Comparison of ENCODE assay signal across 16 cellular contexts in genomic region chr2:111031546-111032484, GRCh38.
DNase-seq lines count a peak whose midpoint lies in the region; FAIRE-seq and TF ChIP-seq lines count a peak whose summit lies in the region.
"Had no signal": no experiment of that assay in that cellular context is flagged by ENCODE, and none has a peak within 500 bp of the region (broad histone marks: within the 10 kb centered on the region; RNA-seq: fewer than 3 reads in every experiment).

No MANE protein-coding gene starts in this region.

- H3K27ac Mint-ChIP-seq in nephron, result peak overlapping the region; percentile 82 to 94 (median 90)
- H3K27ac Mint-ChIP-seq: activated naive CD4-positive, alpha-beta T cell treated with anti-CD3 and anti-CD28 coated beads for 36 hours; naive thymus-derived CD4-positive, alpha-beta T cell had no signal

- H3K36me3 ChIP-seq in cardiac muscle cell, result no peaks in the 10 kb centered on the region
- no peaks in the 10 kb centered on the region for H3K36me3 ChIP-seq in ovary
- H3K36me3 ChIP-seq: BE2C, SJCRH30 had no signal

- FAIRE-seq in GM12892 (lab: Jason Lieb, UNC), result peak; percentile 5

- intact Hi-C loops in ovary (cut with DNase I), result no loop called here

- no peak for TF ChIP-seq CTCF in cardiac muscle cell (IDR thresholded peaks at IDR 0.05; ENCODE audit: low read depth, low read length)
- TF ChIP-seq CTCF in nephron (IDR thresholded peaks at IDR 0.05; ENCODE audit: unreplicated experiment in 3 of 3), result no peak
- no peak for TF ChIP-seq CTCF in ovary (IDR thresholded peaks at IDR 0.05)

- H3K4me3 ChIP-seq in cardiac muscle cell, result no peak overlapping the region
- H3K4me3 ChIP-seq in ovary, result no peak overlapping the region
- H3K4me3 ChIP-seq: dorsolateral prefrontal cortex, SJCRH30 had no signal

- peaks cover 41% of the 10 kb centered on the region for H3K4me1 Mint-ChIP-seq in nephron

- H3K27me3 Mint-ChIP-seq in nephron (ENCODE audit: low read depth), result no peaks in the 10 kb centered on the region

- H3K36me3 Mint-ChIP-seq in nephron (ENCODE audit: low read depth), result no peaks in the 10 kb centered on the region
- H3K36me3 Mint-ChIP-seq: naive thymus-derived CD4-positive, alpha-beta T cell had no signal

- peaks cover 2% of the 10 kb centered on the region for H3K9me3 Mint-ChIP-seq in nephron
- H3K9me3 Mint-ChIP-seq: activated naive CD4-positive, alpha-beta T cell treated with anti-CD3 and anti-CD28 coated beads for 36 hours had no signal

- H3K27me3 ChIP-seq in cardiac muscle cell, result no peaks in the 10 kb centered on the region
- no peaks in the 10 kb centered on the region for H3K27me3 ChIP-seq in ovary
- H3K27me3 ChIP-seq: BE2C had no signal

- H3K9me3 ChIP-seq in cardiac muscle cell (ENCODE audit: low read depth) (no peaks in the 10 kb centered on the region), ovary (no peaks in the 10 kb centered on the region)
- H3K9me3 ChIP-seq: BE2C, SJCRH30 had no signal

- H3K4me3 Mint-ChIP-seq in nephron, result no peak overlapping the region
- H3K4me3 Mint-ChIP-seq: activated naive CD4-positive, alpha-beta T cell treated with anti-CD3 and anti-CD28 coated beads for 36 hours; naive thymus-derived CD4-positive, alpha-beta T cell had no signal

- 54 to 69% (median 59%) methylated on average over 16 of the region's 16 CpGs for WGBS in ovary, 3 donors

- DNase-seq in GM12892 (ENCODE audit: insufficient read length), result no peak
- DNase-seq in NCI-H2029 (lab: John Stamatoyannopoulos, UW), result peak; percentile 58
- DNase-seq in cardiac muscle cell (ENCODE audit: low read depth in 1 of 2, low spot score in 1 of 2), result peak in 1 of 2 donors; percentile 80
- no peak for DNase-seq in DMS 273 (lab: John Stamatoyannopoulos, UW; ENCODE audit: unreplicated experiment)
- DNase-seq in ovary, result no peak
- no peak for DNase-seq in NCI-H187 (lab: John Stamatoyannopoulos, UW)
- DNase-seq: activated naive CD4-positive, alpha-beta T cell treated with anti-CD3 and anti-CD28 coated beads for 36 hours; BE2C; dorsolateral prefrontal cortex; naive thymus-derived CD4-positive, alpha-beta T cell; NCI-H1436 treated with DMSO at 0.1 percent for 48 hours; NCI-H526 treated with DMSO at 0.1 percent for 48 hours; retina; SJCRH30 had no signal

- TF ChIP-seq POLR2A in GM12892 (IDR thresholded peaks at IDR 0.05; ENCODE audit: low read depth, low read length) (no peak), ovary (IDR thresholded peaks at IDR 0.05) (no peak)

- H3K27ac ChIP-seq in cardiac muscle cell (peak overlapping the region; percentile 68), ovary (no peak overlapping the region)
- H3K27ac ChIP-seq: dorsolateral prefrontal cortex, KMS-11, SJCRH30 had no signal

- peaks cover 44% of the 10 kb centered on the region for H3K4me1 ChIP-seq in cardiac muscle cell (ENCODE audit: low read depth)
- H3K4me1 ChIP-seq in ovary (ENCODE audit: insufficient read depth), result no peaks in the 10 kb centered on the region
- H3K4me1 ChIP-seq: BE2C, SJCRH30 had no signal

- TF ChIP-seq EP300 in ovary (IDR thresholded peaks at IDR 0.05), result no peak
